In genomic region chr22:38709306-38709705, GRCh38 we compare ENCODE assay signal across 18 cellular contexts. TPM values are rescaled to one million over a fixed set of nuclear protein-coding genes. Genes with fewer than 3 reads are reported as not detected.
DNase-seq lines count a peak whose midpoint lies in the region; ATAC-seq and TF ChIP-seq lines count a peak whose summit lies in the region.
"Had no signal": no experiment of that assay in that cellular context is flagged by ENCODE, and none has a peak within 500 bp of the region (broad histone marks: within the 10 kb centered on the region; RNA-seq: fewer than 3 reads in every experiment).

No MANE protein-coding gene starts in this region.

- no peak overlapping the region for H2BK15ac ChIP-seq in mesendoderm (replicated peaks; ENCODE audit: low read depth)

- no peaks in the 10 kb centered on the region for H3K36me3 ChIP-seq in CD8-positive, alpha-beta T cell (ENCODE audit: insufficient read depth, low read length)
- H3K36me3 ChIP-seq in OCI-LY7 (ENCODE audit: insufficient read depth, low read length) (peaks cover 28% of the 10 kb centered on the region), mesendoderm (ENCODE audit: control insufficient read depth, insufficient read depth, low read length) (no peaks in the 10 kb centered on the region)
- H3K36me3 ChIP-seq: pancreas had no signal

- peaks cover 41% of the 10 kb centered on the region for H3K4me1 ChIP-seq in CD8-positive, alpha-beta T cell (ENCODE audit: insufficient read depth, low read length)
- peaks cover 43% of the 10 kb centered on the region for H3K4me1 ChIP-seq in OCI-LY7 (ENCODE audit: insufficient read depth, low read length, poor library complexity, severe bottlenecking)
- peaks cover 33% of the 10 kb centered on the region for H3K4me1 ChIP-seq in mesendoderm (ENCODE audit: control insufficient read depth, low read depth, low read length)

- H3K79me1 ChIP-seq in mesendoderm (ENCODE audit: low read length) = peaks cover 21% of the 10 kb centered on the region

- H3K9me3 Mint-ChIP-seq in T-helper 2 cell treated with Interferon-gamma antibody and Interleukin-4, amounts not matched to agents 5 μg/mL and 100 μg/mL, for 36 hours = no peaks in the 10 kb centered on the region
- H3K9me3 Mint-ChIP-seq in CD8-positive, alpha-beta T cell = no peaks in the 10 kb centered on the region
- H3K9me3 Mint-ChIP-seq: activated naive CD4-positive, alpha-beta T cell treated with anti-CD3 and anti-CD28 coated beads, Interleukin-2, amount 50 U/mL, for 72 hours had no signal

- H3K4me3 ChIP-seq in CD8-positive, alpha-beta T cell (ENCODE audit: low read depth, low read length) = no peak overlapping the region
- H3K4me3 ChIP-seq in OCI-LY7 (ENCODE audit: low read depth, low read length, poor library complexity, severe bottlenecking) = peak overlapping the region; percentile 28
- no peak overlapping the region for H3K4me3 ChIP-seq in mesendoderm (ENCODE audit: low read length)
- H3K4me3 ChIP-seq: esophagus muscularis mucosa, pancreas had no signal

- no peaks in the 10 kb centered on the region for H3K27me3 ChIP-seq in CD8-positive, alpha-beta T cell (ENCODE audit: insufficient read depth, low read length)
- no peaks in the 10 kb centered on the region for H3K27me3 ChIP-seq in mesendoderm (ENCODE audit: insufficient read depth, low read length, poor library complexity)
- H3K27me3 ChIP-seq: esophagus muscularis mucosa, pancreas had no signal

- peak overlapping the region; percentile 58 for H3K4me3 Mint-ChIP-seq in T-helper 2 cell treated with Interferon-gamma antibody and Interleukin-4, amounts not matched to agents 5 μg/mL and 100 μg/mL, for 36 hours
- H3K4me3 Mint-ChIP-seq in CD8-positive, alpha-beta T cell = peak overlapping the region; percentile 42

- TF ChIP-seq CTCF in CD8-positive, alpha-beta T cell (IDR thresholded peaks at IDR 0.05) = no peak
- no peak for TF ChIP-seq CTCF in OCI-LY7 (conservative IDR thresholded peaks at IDR 0.05; ENCODE audit: low read length)

- peak overlapping the region; percentile 26 for H3K56ac ChIP-seq in mesendoderm (ENCODE audit: low read length)

- H3K4me2 ChIP-seq in OCI-LY7 (ENCODE audit: low read length) (peak overlapping the region; percentile 81), mesendoderm (ENCODE audit: low read length) (no peak overlapping the region)

- WGBS in mesendoderm (ENCODE audit: extremely low coverage, insufficient coverage, low lambda C conversion rate) = no CpG with 5 or more reads among the region's 3 CpGs

- H3K27ac ChIP-seq in CD8-positive, alpha-beta T cell (ENCODE audit: low read depth, low read length) = no peak overlapping the region
- no peak overlapping the region for H3K27ac ChIP-seq in OCI-LY7 (ENCODE audit: low read depth, low read length, poor library complexity, severe bottlenecking)
- no peak overlapping the region for H3K27ac ChIP-seq in mesendoderm (ENCODE audit: low read depth, low read length)
- H3K27ac ChIP-seq: esophagus muscularis mucosa, pancreas had no signal

- no peak overlapping the region for H3K18ac ChIP-seq in mesendoderm (ENCODE audit: low read length)

- H3K27me3 Mint-ChIP-seq in T-helper 2 cell treated with Interferon-gamma antibody and Interleukin-4, amounts not matched to agents 5 μg/mL and 100 μg/mL, for 36 hours (ENCODE audit: low read depth) = no peaks in the 10 kb centered on the region
- H3K27me3 Mint-ChIP-seq in CD8-positive, alpha-beta T cell (ENCODE audit: low read depth) = no peaks in the 10 kb centered on the region

- intact Hi-C loops in CD8-positive, alpha-beta T cell (cut with DNase I, micrococcal nuclease) = loop anchor here in 1 of 2 experiments (10.0 kb wide), 3 partner anchors 525 to 815 kb away; partner anchors contain the start of genes ATF4, PICK1 and PLA2G6
- intact Hi-C loops in OCI-LY7 (cut with micrococcal nuclease; ENCODE audit: unreplicated experiment) = loop anchor here (10.0 kb wide), 1 partner anchor 655 kb away; the partner anchor contains the start of gene PICK1
- intact Hi-C loops in Right ventricle myocardium inferior (cut with DNase I) = no loop called here

- H3K9ac ChIP-seq in mesendoderm (ENCODE audit: low read length) = no peak overlapping the region

- H3K36me3 Mint-ChIP-seq in T-helper 2 cell treated with Interferon-gamma antibody and Interleukin-4, amounts not matched to agents 5 μg/mL and 100 μg/mL, for 36 hours (ENCODE audit: low read depth) = peaks cover 43% of the 10 kb centered on the region
- H3K36me3 Mint-ChIP-seq in CD8-positive, alpha-beta T cell = peaks cover 49% of the 10 kb centered on the region

- peaks cover 39% of the 10 kb centered on the region for H4K20me1 ChIP-seq in OCI-LY7 (ENCODE audit: insufficient read depth, low read length)

- no peaks in the 10 kb centered on the region for H3K9me2 ChIP-seq in OCI-LY7 (ENCODE audit: insufficient read depth, low read length)

- no peaks in the 10 kb centered on the region for H3K9me3 ChIP-seq in CD8-positive, alpha-beta T cell (ENCODE audit: low read length)
- no peaks in the 10 kb centered on the region for H3K9me3 ChIP-seq in OCI-LY7 (ENCODE audit: low read length)
- H3K9me3 ChIP-seq: esophagus muscularis mucosa, pancreas had no signal

- POLR2A ChIA-PET in CD8-positive, alpha-beta T cell (lab: Charles Lee) = interaction anchor here (0.7 to 5.1 kb wide), 3 partner anchors 22 to 42 kb away, joined by 3 to 71 read pairs (median 3); no protein-coding TSS in a partner anchor
- POLR2A ChIA-PET in OCI-LY7 (lab: Charles Lee) = interaction anchor here (0.6 to 0.7 kb wide), 3 partner anchors 15 to 327 kb away, joined by 3 to 4 read pairs (median 3); no protein-coding TSS in a partner anchor

- peaks cover 57% of the 10 kb centered on the region for H3K4me1 Mint-ChIP-seq in T-helper 2 cell treated with Interferon-gamma antibody and Interleukin-4, amounts not matched to agents 5 μg/mL and 100 μg/mL, for 36 hours (ENCODE audit: low read depth)
- H3K4me1 Mint-ChIP-seq in CD8-positive, alpha-beta T cell (ENCODE audit: low read depth) = peaks cover 78% of the 10 kb centered on the region

- H4K8ac ChIP-seq in mesendoderm (ENCODE audit: low read depth, low read length) = no peak overlapping the region

- peaks cover 77% of the 10 kb centered on the region for H3K79me2 ChIP-seq in OCI-LY7 (ENCODE audit: insufficient read depth, low read depth, low read length)
- peaks cover 64% of the 10 kb centered on the region for H3K79me2 ChIP-seq in mesendoderm (ENCODE audit: control insufficient read depth, insufficient read depth, low read length)

- H3K27ac Mint-ChIP-seq in T-helper 2 cell treated with Interferon-gamma antibody and Interleukin-4, amounts not matched to agents 5 μg/mL and 100 μg/mL, for 36 hours = no peak overlapping the region
- no peak overlapping the region for H3K27ac Mint-ChIP-seq in CD8-positive, alpha-beta T cell
- H3K27ac Mint-ChIP-seq: activated naive CD4-positive, alpha-beta T cell treated with anti-CD3 and anti-CD28 coated beads, Interleukin-2, amount 50 U/mL, for 72 hours had no signal

- no peak overlapping the region for H2BK5ac ChIP-seq in mesendoderm (ENCODE audit: low read length)

- H2AFZ ChIP-seq in OCI-LY7 (ENCODE audit: low read length) = no peak overlapping the region

- no peak overlapping the region for H3K23ac ChIP-seq in mesendoderm (ENCODE audit: low read length)

- CTCF ChIA-PET in CD8-positive, alpha-beta T cell (lab: Charles Lee) = interaction anchor here (0.6 to 2.7 kb wide), 4 partner anchors 16 to 160 kb away, joined by 3 to 11 read pairs (median 6); no protein-coding TSS in a partner anchor
- CTCF ChIA-PET in OCI-LY7 (lab: Charles Lee; ENCODE audit: unreplicated experiment) = interaction anchor here (0.5 kb wide), 1 partner anchor 1204 kb away, joined by 3 read pairs; no protein-coding TSS in a partner anchor

- no peak overlapping the region for H2AK5ac ChIP-seq in mesendoderm (ENCODE audit: low read length)

- no peak overlapping the region for H4K5ac ChIP-seq in mesendoderm (ENCODE audit: low read length)

- ATAC-seq in CD8-positive, alpha-beta T cell = no peak
- ATAC-seq in Right ventricle myocardium inferior = no peak
- ATAC-seq: activated naive CD4-positive, alpha-beta T cell treated with anti-CD3 and anti-CD28 coated beads, Interleukin-2, amount 50 U/mL, for 72 hours; left ventricle myocardium superior; pancreas had no signal

- no peak overlapping the region for H3K4ac ChIP-seq in mesendoderm (ENCODE audit: low read depth, low read length)

- H2BK120ac ChIP-seq in mesendoderm (ENCODE audit: low read depth, low read length) = no peak overlapping the region

- no TSS peak for BruUV-seq in OCI-LY7 (replicated peaks; lab: Mats Ljungman, UMichigan)

- DNase-seq in T-helper 2 cell treated with Interferon-gamma antibody and Interleukin-4, amounts not matched to agents 5 μg/mL and 100 μg/mL, for 36 hours (ENCODE audit: low spot score) = no peak
- DNase-seq in T-helper 2 cell (no peak), OCI-LY7 (ENCODE audit: low spot score) (peak; percentile 62), mesendoderm (no peak), HT-29 (ENCODE audit: low spot score) (no peak), NOMO-1 (lab: John Stamatoyannopoulos, UW; ENCODE audit: unreplicated experiment in 2 of 2) (no peak), Right ventricle myocardium inferior (ENCODE audit: missing footprints) (no peak)
- no peak for DNase-seq in CD8-positive, alpha-beta T cell
- DNase-seq: 8988T; DND-41; HCEC 1CT; left ventricle myocardium superior; NCI-H1930; NCI-H446; NK-92 treated with Interleukin-12 subunit alpha and Interleukin-12 subunit beta, amount 100 ng/mL, for 24 hours; pancreas had no signal

RNA-seq across cellular contexts. Expression of gene GTPBP1, which starts 3.6 kb away (rescaled TPM):
- 100 to 1,000 TPM; 341 to 346 TPM for total RNA-seq in CD8-positive, alpha-beta T cell
- 46.1 and 51.1 TPM in 2 replicates for total RNA-seq in OCI-LY7 (2014; rRNA removed; shearing (Covaris generic))
- total RNA-seq in OCI-LY7 (2022) (95.0 and 97.5 TPM in 2 replicates), Right ventricle myocardium inferior (26.8 TPM)
- polyA plus RNA-seq in mesendoderm (2013, experiment 1 of 2) = 34.9 TPM
- polyA plus RNA-seq in mesendoderm (2013, experiment 2 of 2) = 34.2 TPM
- 53.8 and 54.9 TPM in 2 replicates for total RNA-seq in HT-29 (2014; rRNA removed; shearing (Covaris generic))

RNA-seq across cellular contexts. Expression of gene JOSD1, which starts 8.6 kb away (rescaled TPM):
- 100 to 1,000 TPM; 364 to 375 TPM for total RNA-seq in CD8-positive, alpha-beta T cell
- 46.6 and 50.4 TPM in 2 replicates for total RNA-seq in OCI-LY7 (2014; rRNA removed; shearing (Covaris generic))
- total RNA-seq in OCI-LY7 (2022) (54.7 and 56.3 TPM in 2 replicates), Right ventricle myocardium inferior (17.5 TPM)
- polyA plus RNA-seq in mesendoderm (2013, experiment 1 of 2) = 17.5 TPM
- polyA plus RNA-seq in mesendoderm (2013, experiment 2 of 2) = 16.2 TPM
- total RNA-seq in HT-29 (2014; rRNA removed; shearing (Covaris generic)) = 60.5 and 79.2 TPM in 2 replicates

RNA-seq across cellular contexts. Expression of gene TOMM22, which starts 27.5 kb away (rescaled TPM):
- 10 to 100 TPM; 75.2 to 75.4 TPM for total RNA-seq in CD8-positive, alpha-beta T cell
- total RNA-seq in OCI-LY7 (2014; rRNA removed; shearing (Covaris generic)) = 51.8 and 61.7 TPM in 2 replicates
- total RNA-seq in OCI-LY7 (2022) (99.6 and 114 TPM in 2 replicates), Right ventricle myocardium inferior (66.3 TPM)
- 90.1 TPM for polyA plus RNA-seq in mesendoderm (2013, experiment 1 of 2)
- polyA plus RNA-seq in mesendoderm (2013, experiment 2 of 2) = 87.9 TPM
- total RNA-seq in HT-29 (2014; rRNA removed; shearing (Covaris generic)) = 46.4 and 46.5 TPM in 2 replicates

RNA-seq across cellular contexts. Expression of gene SUN2, which starts 46.5 kb away (rescaled TPM):
- total RNA-seq in CD8-positive, alpha-beta T cell = 100 to 1,000 TPM; 431 to 454 TPM
- 59.1 and 67.6 TPM in 2 replicates for total RNA-seq in OCI-LY7 (2014; rRNA removed; shearing (Covaris generic))
- total RNA-seq in OCI-LY7 (2022) (80.2 and 95.7 TPM in 2 replicates), Right ventricle myocardium inferior (126 TPM)
- 5.8 TPM for polyA plus RNA-seq in mesendoderm (2013, experiment 1 of 2)
- polyA plus RNA-seq in mesendoderm (2013, experiment 2 of 2) = 5.7 TPM
- 101 and 110 TPM in 2 replicates for total RNA-seq in HT-29 (2014; rRNA removed; shearing (Covaris generic))

RNA-seq across cellular contexts. Expression of gene CBY1, which starts 52.9 kb away (rescaled TPM):
- total RNA-seq in CD8-positive, alpha-beta T cell = 1 to 10 TPM; 7.6 to 8.9 TPM
- 3.5 and 10.5 TPM in 2 replicates for total RNA-seq in OCI-LY7 (2014; rRNA removed; shearing (Covaris generic))
- total RNA-seq in OCI-LY7 (2022) (12.8 and 15.1 TPM in 2 replicates), Right ventricle myocardium inferior (32.9 TPM)
- 20.7 TPM for polyA plus RNA-seq in mesendoderm (2013, experiment 1 of 2)
- polyA plus RNA-seq in mesendoderm (2013, experiment 2 of 2) = 21.2 TPM
- 7.3 and 10.5 TPM in 2 replicates for total RNA-seq in HT-29 (2014; rRNA removed; shearing (Covaris generic))
